8 cellular contexts compared by ENCODE assay signal in genomic region chr19:49766938-49767315, GRCh38. TPM values are rescaled to one million over a fixed set of nuclear protein-coding genes. Genes with fewer than 3 reads are reported as not detected.
DNase-seq lines count a peak whose midpoint lies in the region; ATAC-seq and TF ChIP-seq lines count a peak whose summit lies in the region.

TSS of gene AP2A1 (plus strand) at chr19:49767001. CDS start at chr19:49767134, 133 bp downstream.

- WGBS in sigmoid colon, 2 donors = 1% methylated on average over 39 of the region's 39 CpGs

- no peaks in the 10 kb centered on the region for H3K9me3 ChIP-seq in sigmoid colon

- TF ChIP-seq POLR2A in sigmoid colon (IDR thresholded peaks at IDR 0.05) = peak; percentile 34 to 58

- peak within 1 kb of the TSS; percentile 91 for H3K27ac Mint-ChIP-seq in activated T-helper 1 cell treated with anti-CD3 and anti-CD28 coated beads, Interleukin-12 subunit alpha, Interleukin-12 subunit beta, Interleukin-2, Interleukin-4 antibody, amounts not matched to agents 30 ng/mL and 10 ng/mL and 1 ng/mL, durations not matched to agents 14 hours and 24 hours and 36 hours

- no peaks in the 10 kb centered on the region for H3K9me3 Mint-ChIP-seq in activated T-helper 1 cell treated with anti-CD3 and anti-CD28 coated beads, Interleukin-12 subunit alpha, Interleukin-12 subunit beta, Interleukin-2, Interleukin-4 antibody, amounts not matched to agents 30 ng/mL and 10 ng/mL and 1 ng/mL, durations not matched to agents 14 hours and 24 hours and 36 hours

- peak within 1 kb of the TSS; percentile 97 for H3K4me3 Mint-ChIP-seq in activated T-helper 1 cell treated with anti-CD3 and anti-CD28 coated beads, Interleukin-12 subunit alpha, Interleukin-12 subunit beta, Interleukin-2, Interleukin-4 antibody, amounts not matched to agents 30 ng/mL and 10 ng/mL and 1 ng/mL, durations not matched to agents 14 hours and 24 hours and 36 hours

- no peak for DNase-seq in T-helper 2 cell
- DNase-seq in activated T-helper 1 cell treated with anti-CD3 and anti-CD28 coated beads, Interleukin-12 subunit alpha, Interleukin-12 subunit beta, Interleukin-2, Interleukin-4 antibody, amounts not matched to agents 30 ng/mL and 10 ng/mL and 1 ng/mL, durations not matched to agents 14 hours and 24 hours and 36 hours (ENCODE audit: low spot score) = no peak
- DNase-seq in left cardiac atrium = no peak
- no peak for DNase-seq in sigmoid colon
- no peak for DNase-seq in NCI-H128 (lab: John Stamatoyannopoulos, UW; ENCODE audit: unreplicated experiment)
- DNase-seq in Kasumi-1 (lab: John Stamatoyannopoulos, UW) = no peak

- H3K36me3 Mint-ChIP-seq in activated T-helper 1 cell treated with anti-CD3 and anti-CD28 coated beads, Interleukin-12 subunit alpha, Interleukin-12 subunit beta, Interleukin-2, Interleukin-4 antibody, amounts not matched to agents 30 ng/mL and 10 ng/mL and 1 ng/mL, durations not matched to agents 14 hours and 24 hours and 36 hours (ENCODE audit: low read depth) = peaks cover 3% of the 10 kb centered on the region

- no peaks in the 10 kb centered on the region for H3K36me3 ChIP-seq in sigmoid colon

- no peak for ATAC-seq in left cardiac atrium
- no peak for ATAC-seq in GM18867 (IDR thresholded peaks at IDR 0.05; ENCODE audit: unreplicated experiment)

- no peaks in the 10 kb centered on the region for H3K27me3 Mint-ChIP-seq in activated T-helper 1 cell treated with anti-CD3 and anti-CD28 coated beads, Interleukin-12 subunit alpha, Interleukin-12 subunit beta, Interleukin-2, Interleukin-4 antibody, amounts not matched to agents 30 ng/mL and 10 ng/mL and 1 ng/mL, durations not matched to agents 14 hours and 24 hours and 36 hours (ENCODE audit: insufficient read depth)

- peaks cover 0 to 36% (median 27%) of the 10 kb centered on the region in 4 donors for H3K4me1 ChIP-seq in sigmoid colon

- H3K4me3 ChIP-seq in sigmoid colon = peak within 1 kb of the TSS; percentile 85 to 96 (median 92)

- TF ChIP-seq CTCF in sigmoid colon (IDR thresholded peaks at IDR 0.05) = no peak

- H3K27ac ChIP-seq in sigmoid colon = peak within 1 kb of the TSS; percentile 91 to 96 (median 92)

- intact Hi-C loops in T-helper 2 cell treated with Interferon-gamma antibody and Interleukin-4, amounts not matched to agents 100 ng/mL and 5 ng/mL, for 36 hours (cut with micrococcal nuclease) = loop anchor here (1.0 to 2.0 kb wide), 6 partner anchors 41 to 1053 kb away; partner anchors contain the start of genes AKT1S1, PNKP, PRMT1 and RRAS
- intact Hi-C loops in activated T-helper 1 cell treated with anti-CD3 and anti-CD28 coated beads, Interleukin-12 subunit alpha, Interleukin-12 subunit beta, Interleukin-2, Interleukin-4 antibody, amounts not matched to agents 30 ng/mL and 10 ng/mL and 1 ng/mL, durations not matched to agents 14 hours and 24 hours and 36 hours (cut with micrococcal nuclease) = loop anchor here (1.0 to 5.0 kb wide), 12 partner anchors 41 to 325 kb away; partner anchors contain the start of genes FUZ, MED25, RRAS and SLC17A7
- intact Hi-C loops in left cardiac atrium (cut with DNase I) = loop anchor here in 1 of 2 donors (5.0 kb wide), 2 partner anchors 40 to 100 kb away; partner anchors contain the start of gene PNKP
- intact Hi-C loops in sigmoid colon (cut with DNase I) = loop anchor here (2.0 kb wide), 3 partner anchors 46 to 110 kb away; partner anchors contain the start of genes AKT1S1, CPT1C, FUZ and TBC1D17

- TF ChIP-seq EP300 in sigmoid colon (IDR thresholded peaks at IDR 0.05) = no peak

- H3K27me3 ChIP-seq in sigmoid colon = no peaks in the 10 kb centered on the region

- peaks cover 24% of the 10 kb centered on the region for H3K4me1 Mint-ChIP-seq in activated T-helper 1 cell treated with anti-CD3 and anti-CD28 coated beads, Interleukin-12 subunit alpha, Interleukin-12 subunit beta, Interleukin-2, Interleukin-4 antibody, amounts not matched to agents 30 ng/mL and 10 ng/mL and 1 ng/mL, durations not matched to agents 14 hours and 24 hours and 36 hours (ENCODE audit: low read depth)

RNA-seq across cellular contexts. Expression of gene AP2A1, which starts in this region (rescaled TPM):
- total RNA-seq in T-helper 2 cell treated with Interferon-gamma antibody and Interleukin-4, amounts not matched to agents 100 ng/mL and 5 ng/mL, for 36 hours = 70.9 and 73.8 TPM in 2 replicates
- total RNA-seq in activated T-helper 1 cell treated with anti-CD3 and anti-CD28 coated beads, Interleukin-12 subunit alpha, Interleukin-12 subunit beta, Interleukin-2, Interleukin-4 antibody, amounts not matched to agents 30 ng/mL and 10 ng/mL and 1 ng/mL, durations not matched to agents 14 hours and 24 hours and 36 hours = 61.1 and 63.6 TPM in 2 replicates
- total RNA-seq in left cardiac atrium = 10 to 100 TPM; 68.0 to 77.8 TPM
- 10 to 100 TPM; 48.5 to 81.1 (median 52.0) TPM for total RNA-seq in sigmoid colon
- 10 to 100 TPM; 33.0 to 77.4 (median 40.9) TPM for polyA plus RNA-seq in sigmoid colon
